ENCODE assay signal across 14 cellular contexts in genomic region chr2:172230783-172231446, GRCh38.
A peak's percentile ranks its signal among the peaks of the same experiment; 100 is the strongest.
DNase-seq lines count a peak whose midpoint lies in the region; ATAC-seq and TF ChIP-seq lines count a peak whose summit lies in the region.
"Had no signal": no experiment of that assay in that cellular context is flagged by ENCODE, and none has a peak within 500 bp of the region (broad histone marks: within the 10 kb centered on the region; RNA-seq: fewer than 3 reads in every experiment).

No MANE protein-coding gene starts in this region.

- H3K23ac ChIP-seq in trophoblast cell (ENCODE audit: low read length) = no peak overlapping the region

- H3K79me2 ChIP-seq in trophoblast cell (ENCODE audit: control insufficient read depth, insufficient read depth, low read length, poor library complexity) = no peaks in the 10 kb centered on the region

- CTCF ChIA-PET in GM10248 (lab: Yijun Ruan, JAX) = interaction anchor here (0.9 kb wide), 1 partner anchor 24 kb away, joined by 3 read pairs; no protein-coding TSS in a partner anchor

- no peak overlapping the region for H3K4me3 ChIP-seq in RWPE2 (ENCODE audit: severe bottlenecking)
- no peak overlapping the region for H3K4me3 ChIP-seq in trophoblast cell (ENCODE audit: low read depth, low read length)
- H3K4me3 ChIP-seq in WERI-Rb-1 (ENCODE audit: low read depth, low read length) = no peak overlapping the region
- H3K4me3 ChIP-seq: pancreas had no signal

- no peaks in the 10 kb centered on the region for H3K79me1 ChIP-seq in trophoblast cell (ENCODE audit: low read length)

- no peak overlapping the region for H4K8ac ChIP-seq in trophoblast cell (ENCODE audit: low read depth, low read length)

- H3K9me3 ChIP-seq in RWPE2 (ENCODE audit: severe bottlenecking) (no peaks in the 10 kb centered on the region), trophoblast cell (ENCODE audit: insufficient read depth, low read depth, low read length) (peaks cover 4% of the 10 kb centered on the region), WERI-Rb-1 (ENCODE audit: severe bottlenecking) (no peaks in the 10 kb centered on the region)
- H3K9me3 ChIP-seq: pancreas had no signal

- no peak overlapping the region for H3K4me2 ChIP-seq in trophoblast cell (ENCODE audit: low read length)

- H3K14ac ChIP-seq in trophoblast cell (ENCODE audit: low read length) = peak overlapping the region; percentile 11

- WGBS in trophoblast cell (ENCODE audit: extremely low coverage, insufficient coverage, insufficient read length) = no CpG with 5 or more reads among the region's 11 CpGs

- H2BK5ac ChIP-seq in trophoblast cell (ENCODE audit: low read depth, low read length, poor library complexity) = no peak overlapping the region

- H4K91ac ChIP-seq in trophoblast cell (ENCODE audit: low read depth, low read length) = no peak overlapping the region

- H3K36me3 ChIP-seq in RWPE2 (ENCODE audit: low read depth) = no peaks in the 10 kb centered on the region
- H3K36me3 ChIP-seq in trophoblast cell (ENCODE audit: control insufficient read depth in 1 of 2, insufficient read depth in 2 of 2, low read length in 2 of 2) = no peaks in the 10 kb centered on the region
- no peaks in the 10 kb centered on the region for H3K36me3 ChIP-seq in WERI-Rb-1
- H3K36me3 ChIP-seq: pancreas had no signal

- H3K9ac ChIP-seq in trophoblast cell (ENCODE audit: low read length) = no peak overlapping the region

- H3K4me1 ChIP-seq in RWPE2 (ENCODE audit: insufficient read depth, poor library complexity, severe bottlenecking) = peaks cover 50% of the 10 kb centered on the region
- H3K4me1 ChIP-seq in trophoblast cell (ENCODE audit: control insufficient read depth in 1 of 2, insufficient read depth in 2 of 2, low read length in 2 of 2) = peaks cover 16 to 24% of the 10 kb centered on the region in 2 experiments

- H2AK5ac ChIP-seq in trophoblast cell (ENCODE audit: low read length) = peak overlapping the region; percentile 47

- no peaks in the 10 kb centered on the region for H3K27me3 ChIP-seq in RWPE2 (ENCODE audit: insufficient read depth, poor library complexity, severe bottlenecking)
- peaks cover 12% of the 10 kb centered on the region for H3K27me3 ChIP-seq in trophoblast cell (ENCODE audit: insufficient read depth, low read length)
- H3K27me3 ChIP-seq in WERI-Rb-1 (ENCODE audit: insufficient read depth, low read depth, severe bottlenecking) = peaks cover 3% of the 10 kb centered on the region
- H3K27me3 ChIP-seq: pancreas had no signal

- no peak overlapping the region for H3K4ac ChIP-seq in trophoblast cell (ENCODE audit: low read depth, low read length)

- no peak overlapping the region for H3K18ac ChIP-seq in trophoblast cell (ENCODE audit: low read length)

- DNase-seq in GM03348 (ENCODE audit: low spot score) (peak; percentile 42), RWPE2 (ENCODE audit: low spot score) (no peak), epithelial cell of prostate (ENCODE audit: low read depth, low spot score) (no peak), trophoblast cell (no peak), GM10248 (ENCODE audit: extremely low spot score) (no peak), WERI-Rb-1 (no peak)
- DNase-seq in activated CD4-positive, alpha-beta T cell treated with anti-CD3 and anti-CD28 coated beads for 48 hours = no peak
- DNase-seq: activated naive CD4-positive, alpha-beta T cell treated with Interleukin-2 at 50 U/mL for 16 hours; AML-193; erythroblast; Kasumi-1; NCI-H2081 treated with DMSO at 0.1 percent for 48 hours; pancreas had no signal

- TF ChIP-seq CTCF in RWPE2 (IDR thresholded peaks at IDR 0.05; ENCODE audit: poor library complexity, severe bottlenecking) = no peak
- no peak for TF ChIP-seq CTCF in GM10248 (IDR thresholded peaks at IDR 0.05; ENCODE audit: control extremely low read depth, extremely low read depth, low read depth, missing control alignments)
- TF ChIP-seq CTCF in WERI-Rb-1 (IDR thresholded peaks at IDR 0.05; ENCODE audit: low read depth, low read length) = no peak

- no peak overlapping the region for H4K12ac ChIP-seq in trophoblast cell (ENCODE audit: low read depth, low read length)

- H2BK12ac ChIP-seq in trophoblast cell (ENCODE audit: low read length) = no peak overlapping the region

- ATAC-seq in RWPE2 (ENCODE audit: low read depth) (peak; percentile 42), HG03571 (IDR thresholded peaks at IDR 0.05; ENCODE audit: unreplicated experiment) (no peak)

- H2BK120ac ChIP-seq in trophoblast cell (ENCODE audit: insufficient read depth, low read length, poor library complexity) = no peak overlapping the region

- H2AFZ ChIP-seq in trophoblast cell (ENCODE audit: insufficient read depth, low read length, poor library complexity) = no peak overlapping the region

- H3K27ac ChIP-seq in RWPE2 (ENCODE audit: poor library complexity, severe bottlenecking) (peak overlapping the region; percentile 84), epithelial cell of prostate (peak overlapping the region; percentile 86), trophoblast cell (ENCODE audit: low read depth, low read length) (no peak overlapping the region), WERI-Rb-1 (no peak overlapping the region)

- POLR2A ChIA-PET in GM10248 (lab: Yijun Ruan, JAX) = no interaction called here

Comparison
In these comparisons a context has a peak if more than half of its experiments do, and no peak if none do; other contexts are left out.
1. H3K27ac ChIP-seq: peak in RWPE2 (single experiment) and epithelial cell of prostate (single experiment); none in trophoblast cell (single experiment) and WERI-Rb-1 (single experiment).